In the genomic region with DNA sequence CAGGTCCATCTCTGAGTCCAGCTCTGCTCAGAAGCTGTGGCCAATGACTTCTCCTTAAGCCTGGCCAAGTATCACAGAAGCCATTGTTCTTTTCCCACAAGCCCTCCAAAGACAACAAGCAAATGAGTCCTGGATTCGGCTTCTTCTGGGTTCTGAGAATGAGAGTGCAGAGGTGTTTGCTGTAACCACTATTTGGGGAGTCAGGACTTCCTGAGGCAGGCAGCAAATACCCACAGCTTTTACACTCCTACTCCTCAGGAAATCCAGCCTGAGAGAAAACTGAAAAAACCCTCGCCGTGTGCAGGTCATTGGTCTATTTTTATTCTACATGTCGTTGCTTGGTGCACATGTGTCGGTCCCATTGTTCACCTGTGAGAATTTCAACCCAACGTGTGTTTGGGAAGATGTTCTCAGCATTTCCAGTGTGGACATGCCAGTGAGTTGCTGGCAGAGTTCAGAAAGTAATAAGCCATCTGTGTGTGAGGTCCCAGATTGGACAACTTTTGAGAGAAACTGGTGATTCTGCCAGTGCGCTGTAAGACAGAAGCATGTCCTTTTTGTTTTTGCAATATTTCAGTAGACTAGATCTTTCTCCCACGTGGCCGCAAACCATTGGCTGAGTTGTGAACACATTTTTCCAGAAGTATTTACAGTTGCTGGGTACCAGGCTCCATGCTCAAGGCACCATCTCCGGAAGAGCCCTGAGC, we compare ENCODE assay signal across 8 cellular contexts.
DNase-seq lines count a peak whose midpoint lies in the region; ATAC-seq and TF ChIP-seq lines count a peak whose summit lies in the region.

No MANE protein-coding gene starts in this region.

- H3K9me3 ChIP-seq in mammary epithelial cell (replicated peaks; ENCODE audit: insufficient read depth, low read length): no peaks in the 10 kb centered on the region

- ATAC-seq in HG03432 (IDR thresholded peaks at IDR 0.05; ENCODE audit: unreplicated experiment) (peak; percentile 73), GM21526 (IDR thresholded peaks at IDR 0.05; ENCODE audit: low FRiP score, unreplicated experiment) (no peak)

- in situ Hi-C loops in mammary epithelial cell (cut with MboI; ENCODE audit: low sequenced_read_pairs in 2 of 2): loop anchor here in 1 of 2 donors (25.0 kb wide), 1 partner anchor 736 kb away; no protein-coding TSS in a partner anchor

- BruUV-seq in mammary epithelial cell (replicated peaks; lab: Mats Ljungman, UMichigan): no TSS peak
- BruUV-seq in MCF 10A (replicated peaks; lab: Mats Ljungman, UMichigan): no TSS peak

- TF ChIP-seq CTCF in mammary epithelial cell (conservative IDR thresholded peaks at IDR 0.05 in 1 of 2, IDR thresholded peaks at IDR 0.05 in 1 of 2; ENCODE audit: extremely low read depth in 1 of 2, insufficient read depth in 1 of 2, low read depth in 1 of 2, low read length in 2 of 2) (no peak), MCF 10A (IDR thresholded peaks at IDR 0.05; ENCODE audit: unreplicated experiment) (no peak), chondrocyte (IDR thresholded peaks at IDR 0.05) (no peak)

- peak overlapping the region; percentile 15 for H2AFZ ChIP-seq in mammary epithelial cell (ENCODE audit: low read depth, low read length)

- no peaks in the 10 kb centered on the region for H3K79me2 ChIP-seq in mammary epithelial cell (ENCODE audit: insufficient read depth, low read length)

- no peaks in the 10 kb centered on the region for H3K36me3 Mint-ChIP-seq in MCF 10A (ENCODE audit: insufficient read depth, unreplicated experiment)
- no peaks in the 10 kb centered on the region for H3K36me3 Mint-ChIP-seq in activated naive CD8-positive, alpha-beta T cell treated with anti-CD3 and anti-CD28 coated beads for 36 hours
- H3K36me3 Mint-ChIP-seq in chondrocyte (ENCODE audit: low read depth): no peaks in the 10 kb centered on the region

- H3K4me3 ChIP-seq in mammary epithelial cell (replicated peaks in 1 of 3; ENCODE audit: insufficient read depth in 1 of 3, low read depth in 2 of 3, low read length in 3 of 3): no peak overlapping the region

- POLR2A ChIA-PET in MCF 10A (lab: Yijun Ruan, JAX): no interaction called here

- CTCF ChIA-PET in mammary epithelial cell (lab: Charles Lee; ENCODE audit: low non-redundant PET): interaction anchor here (1.0 kb wide), 1 partner anchor 740 kb away, joined by 12 read pairs; no protein-coding TSS in a partner anchor
- CTCF ChIA-PET in MCF 10A (lab: Yijun Ruan, JAX): interaction anchor here (0.6 to 1.9 kb wide), 6 partner anchors 11 to 1063 kb away, joined by 3 to 6 read pairs (median 4); no protein-coding TSS in a partner anchor

- no peak overlapping the region for H3K4me2 ChIP-seq in mammary epithelial cell (ENCODE audit: insufficient read depth, low read depth, low read length)

- H3K9me3 Mint-ChIP-seq in MCF 10A (ENCODE audit: unreplicated experiment) (no peaks in the 10 kb centered on the region), chondrocyte (ENCODE audit: low read depth) (no peaks in the 10 kb centered on the region)
- no peaks in the 10 kb centered on the region for H3K9me3 Mint-ChIP-seq in activated naive CD8-positive, alpha-beta T cell treated with anti-CD3 and anti-CD28 coated beads for 36 hours

- H3K27ac ChIP-seq in mammary epithelial cell (ENCODE audit: insufficient read depth, low read depth, low read length): no peak overlapping the region

- H3K27me3 Mint-ChIP-seq in MCF 10A (ENCODE audit: insufficient read depth, unreplicated experiment) (no peaks in the 10 kb centered on the region), chondrocyte (ENCODE audit: low read depth) (no peaks in the 10 kb centered on the region)
- peaks cover 2% of the 10 kb centered on the region for H3K27me3 Mint-ChIP-seq in activated naive CD8-positive, alpha-beta T cell treated with anti-CD3 and anti-CD28 coated beads for 36 hours

- intact Hi-C loops in mammary epithelial cell (cut with micrococcal nuclease): loop anchor here (10.0 kb wide), 2 partner anchors 564 to 954 kb away; a partner anchor contains a TSS
- intact Hi-C loops in MCF 10A (cut with micrococcal nuclease): loop anchor here (10.0 kb wide), 1 partner anchor 744 kb away; no protein-coding TSS in a partner anchor

- H3K4me1 ChIP-seq in mammary epithelial cell (ENCODE audit: insufficient read depth, low read length): no peaks in the 10 kb centered on the region

- DNase-seq in mammary epithelial cell (no peak), MCF 10A (ENCODE audit: unreplicated experiment) (no peak), DMS53 treated with DMSO at 0.1 percent for 48 hours (lab: John Stamatoyannopoulos, UW; ENCODE audit: unreplicated experiment) (no peak), chondrocyte (ENCODE audit: low spot score) (no peak), H4 (ENCODE audit: low spot score) (no peak)
- DNase-seq in activated naive CD8-positive, alpha-beta T cell treated with anti-CD3 and anti-CD28 coated beads for 36 hours: no peak

- dilution Hi-C loops in mammary epithelial cell (cut with HindIII; ENCODE audit: low sequenced_read_pairs): no loop called here

- H3K27ac Mint-ChIP-seq in MCF 10A (ENCODE audit: low read depth, unreplicated experiment) (no peak overlapping the region), chondrocyte (ENCODE audit: unreplicated experiment) (no peak overlapping the region)
- H3K27ac Mint-ChIP-seq in activated naive CD8-positive, alpha-beta T cell treated with anti-CD3 and anti-CD28 coated beads for 36 hours: no peak overlapping the region

- 52% methylated on average over 5 of the region's 10 CpGs for WGBS in mammary epithelial cell (ENCODE audit: low coverage, missing lambda C conversion rate)

- no peaks in the 10 kb centered on the region for H3K27me3 ChIP-seq in mammary epithelial cell (ENCODE audit: insufficient read depth, low read length)

- H3K4me1 Mint-ChIP-seq in MCF 10A (ENCODE audit: insufficient read depth, unreplicated experiment) (no peaks in the 10 kb centered on the region), chondrocyte (ENCODE audit: low read depth) (peaks cover 30% of the 10 kb centered on the region)
- H3K4me1 Mint-ChIP-seq in activated naive CD8-positive, alpha-beta T cell treated with anti-CD3 and anti-CD28 coated beads for 36 hours: peaks cover 19% of the 10 kb centered on the region

- H3K36me3 ChIP-seq in mammary epithelial cell (ENCODE audit: insufficient read depth, low read length): no peaks in the 10 kb centered on the region

- no peak overlapping the region for H3K9ac ChIP-seq in mammary epithelial cell (ENCODE audit: insufficient read depth, low read length)

- H3K4me3 Mint-ChIP-seq in MCF 10A (ENCODE audit: unreplicated experiment): no peak overlapping the region
- H3K4me3 Mint-ChIP-seq in activated naive CD8-positive, alpha-beta T cell treated with anti-CD3 and anti-CD28 coated beads for 36 hours: peak overlapping the region; percentile 27
- H3K4me3 Mint-ChIP-seq in chondrocyte (ENCODE audit: unreplicated experiment): no peak overlapping the region

- H4K20me1 ChIP-seq in mammary epithelial cell (ENCODE audit: insufficient read depth, low read length): no peaks in the 10 kb centered on the region
